ENCODE assay signal across 15 cellular contexts in the genomic region with DNA sequence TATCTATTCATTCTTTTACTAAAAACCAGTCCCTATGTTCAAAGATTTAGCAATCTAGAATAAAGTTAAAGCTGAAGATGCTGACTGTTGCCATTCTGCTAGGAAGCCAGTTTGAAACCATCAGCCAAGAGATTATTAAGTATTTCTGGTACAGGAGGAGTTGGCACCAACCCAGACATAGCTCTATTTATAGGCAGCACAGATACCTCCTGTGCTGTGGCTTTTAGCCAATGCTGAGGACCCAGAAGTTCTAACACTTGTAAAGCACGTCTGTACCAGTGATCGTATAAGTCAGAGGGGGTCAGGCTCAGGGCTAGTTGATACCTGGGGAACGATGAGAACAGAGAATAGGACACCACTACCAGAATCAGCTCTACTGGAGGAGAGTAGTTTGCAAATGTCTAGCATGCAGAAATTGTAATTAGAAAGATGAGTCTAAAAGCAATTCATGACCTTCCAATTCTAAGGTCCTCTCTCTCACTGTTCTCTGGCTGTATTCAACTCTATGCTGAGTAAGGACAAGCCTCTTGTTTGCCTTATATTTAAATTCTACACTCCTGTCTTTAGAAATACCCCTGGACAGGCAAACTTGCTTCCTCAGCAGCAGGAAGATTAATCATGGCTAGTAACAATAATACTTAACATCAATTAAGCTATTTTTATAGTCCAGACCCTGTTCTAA.
DNase-seq lines count a peak whose midpoint lies in the region; ATAC-seq, FAIRE-seq and TF ChIP-seq lines count a peak whose summit lies in the region.
"Had no signal": no experiment of that assay in that cellular context is flagged by ENCODE, and none has a peak within 500 bp of the region (broad histone marks: within the 10 kb centered on the region; RNA-seq: fewer than 3 reads in every experiment).

No MANE protein-coding gene starts in this region.

- H3K23me2 ChIP-seq in H1 (ENCODE audit: low read depth, low read length): no peaks in the 10 kb centered on the region

- H3K14ac ChIP-seq in IMR-90 (replicated peaks; ENCODE audit: low read depth, low read length) (no peak overlapping the region), H1 (ENCODE audit: insufficient read length) (no peak overlapping the region)

- H3K27ac Mint-ChIP-seq in HFFc6: no peak overlapping the region
- H3K27ac Mint-ChIP-seq: activated T-helper 2 cell treated with anti-CD3 and anti-CD28 coated beads, Interferon-gamma antibody, Interleukin-2, Interleukin-4, amounts not matched to agents 10 μg/mL and 5 μg/mL and 100 μg/mL, durations not matched to agents 14 hours and 24 hours and 36 hours had no signal

- peaks cover 4% of the 10 kb centered on the region for H3K27me3 Mint-ChIP-seq in HFFc6 (ENCODE audit: insufficient read depth)

- TF ChIP-seq CTCF in IMR-90 (conservative IDR thresholded peaks at IDR 0.05; ENCODE audit: low read depth, low read length) (no peak), H1 (IDR thresholded peaks at IDR 0.05; ENCODE audit: control extremely low read depth in 1 of 3, insufficient read depth in 1 of 3, low read depth in 1 of 3, low read length in 3 of 3) (no peak), HFFc6 (IDR thresholded peaks at IDR 0.05) (no peak)

- H3K9me3 ChIP-seq in IMR-90 (ENCODE audit: control insufficient read depth, insufficient read depth, low read length): no peaks in the 10 kb centered on the region
- no peaks in the 10 kb centered on the region for H3K9me3 ChIP-seq in H1 (ENCODE audit: insufficient read depth in 2 of 2, low read depth in 1 of 2, low read length in 1 of 2)
- H3K9me3 ChIP-seq: uterus had no signal

- H3K4me1 ChIP-seq in IMR-90 (ENCODE audit: control insufficient read depth, insufficient read depth, low read length) (peaks cover 4% of the 10 kb centered on the region; the same call in 1 of the 2 replicates), H1 (replicated peaks in 1 of 4; ENCODE audit: control insufficient read depth in 3 of 4, insufficient read depth in 4 of 4, low read length in 3 of 4) (no peaks in the 10 kb centered on the region)
- H3K4me1 ChIP-seq: uterus had no signal

- no peak for TF ChIP-seq RAD21 in IMR-90 (IDR thresholded peaks at IDR 0.05; ENCODE audit: low read length)
- TF ChIP-seq RAD21 in H1 (IDR thresholded peaks at IDR 0.05 in 1 of 2, conservative IDR thresholded peaks at IDR 0.05 in 1 of 2; ENCODE audit: low read depth in 2 of 2, low read length in 2 of 2): no peak

- no peak overlapping the region for H3K23ac ChIP-seq in IMR-90 (ENCODE audit: low read depth, low read length)
- H3K23ac ChIP-seq in H1 (ENCODE audit: insufficient read length): no peak overlapping the region

- H3K9ac ChIP-seq in IMR-90 (ENCODE audit: low read depth, low read length) (no peak overlapping the region), H1 (replicated peaks in 1 of 4; ENCODE audit: extremely low read depth in 1 of 4, low read depth in 3 of 4, low read length in 3 of 4) (no peak overlapping the region)

- ATAC-seq in IMR-90 (ENCODE audit: low read depth): no peak
- no peak for ATAC-seq in HG03432 (IDR thresholded peaks at IDR 0.05; ENCODE audit: unreplicated experiment)
- ATAC-seq: activated CD4-positive, CD25-positive, alpha-beta regulatory T cell treated with anti-CD3 and anti-CD28 coated beads, Interleukin-2, amount 50 U/mL, for 24 hours had no signal

- H2AFZ ChIP-seq in IMR-90 (replicated peaks; ENCODE audit: low read length, poor library complexity) (no peak overlapping the region), H1 (ENCODE audit: low read length) (peak overlapping the region; percentile 4; the same call in 1 of the 2 replicates)

- in situ Hi-C loops in IMR-90 (cut with MboI; ENCODE audit: low sequenced_read_pairs): no loop called here

- H3K4me3 Mint-ChIP-seq in HFFc6: no peak overlapping the region

- no peaks in the 10 kb centered on the region for H3K36me3 ChIP-seq in IMR-90 (ENCODE audit: control insufficient read depth, insufficient read depth, low read length)
- H3K36me3 ChIP-seq in H1 (ENCODE audit: control insufficient read depth in 2 of 4, insufficient read depth in 4 of 4, low read length in 3 of 4): no peaks in the 10 kb centered on the region
- H3K36me3 ChIP-seq: uterus had no signal

- H4K20me1 ChIP-seq in IMR-90 (ENCODE audit: insufficient read depth, low read length): no peaks in the 10 kb centered on the region
- no peaks in the 10 kb centered on the region for H4K20me1 ChIP-seq in H1 (replicated peaks in 1 of 2; ENCODE audit: control insufficient read depth in 1 of 2, insufficient read depth in 2 of 2, low read length in 2 of 2)

- H2BK5ac ChIP-seq in IMR-90 (ENCODE audit: low read depth, low read length, poor library complexity, severe bottlenecking) (no peak overlapping the region), H1 (ENCODE audit: low read depth, low read length) (no peak overlapping the region)

- H3K9me3 Mint-ChIP-seq in HFFc6: no peaks in the 10 kb centered on the region
- H3K9me3 Mint-ChIP-seq: activated T-helper 2 cell treated with anti-CD3 and anti-CD28 coated beads, Interferon-gamma antibody, Interleukin-2, Interleukin-4, amounts not matched to agents 10 μg/mL and 5 μg/mL and 100 μg/mL, durations not matched to agents 14 hours and 24 hours and 36 hours had no signal

- H2AK5ac ChIP-seq in IMR-90 (ENCODE audit: low read depth, low read length) (0 out of 2 replicates have a peak overlapping the region, but pooled peaks have one; percentile 1), H1 (ENCODE audit: low read depth, low read length) (no peak overlapping the region)

- no peaks in the 10 kb centered on the region; the same call in 1 of the 2 replicates for H3K9me1 ChIP-seq in IMR-90 (ENCODE audit: insufficient read depth, low read length)

- no peak overlapping the region for H3K4ac ChIP-seq in IMR-90 (ENCODE audit: low read depth, low read length)
- no peak overlapping the region for H3K4ac ChIP-seq in H1 (replicated peaks; ENCODE audit: insufficient read length, low read depth, low read length)

- H2BK120ac ChIP-seq in IMR-90 (ENCODE audit: low read depth, low read length) (no peak overlapping the region), H1 (replicated peaks; ENCODE audit: low read depth, low read length) (no peak overlapping the region)

- H3K18ac ChIP-seq in IMR-90 (ENCODE audit: low read depth, low read length) (peak overlapping the region; percentile 31; the same call in 1 of the 2 replicates), H1 (ENCODE audit: extremely low read depth, low read length) (no peak overlapping the region)

- dilution Hi-C loops in IMR-90 (cut with HindIII; ENCODE audit: low sequenced_read_pairs, unreplicated experiment): no loop called here

- H4K5ac ChIP-seq in IMR-90 (ENCODE audit: low read depth, low read length): no peak overlapping the region; the same call in 1 of the 2 replicates
- H4K5ac ChIP-seq in H1 (ENCODE audit: insufficient read length, low read depth, low read length): no peak overlapping the region

- no peaks in the 10 kb centered on the region for H3K36me3 Mint-ChIP-seq in HFFc6 (ENCODE audit: low read depth)

- H2BK20ac ChIP-seq in IMR-90 (ENCODE audit: low read depth, low read length) (0 out of 2 replicates have a peak overlapping the region, but pooled peaks have one; percentile 67), H1 (ENCODE audit: low read length) (no peak overlapping the region)

- H3K27me3 ChIP-seq in IMR-90 (ENCODE audit: control insufficient read depth, insufficient read depth, low read length) (no peaks in the 10 kb centered on the region), H1 (replicated peaks in 1 of 4; ENCODE audit: control insufficient read depth in 3 of 4, extremely low read depth in 1 of 4, insufficient read depth in 3 of 4, low read length in 3 of 4) (no peaks in the 10 kb centered on the region)
- H3K27me3 ChIP-seq: uterus had no signal

- no peak overlapping the region for H2BK12ac ChIP-seq in H1 (ENCODE audit: low read depth, low read length)

- TF ChIP-seq POLR2A in IMR-90 (IDR thresholded peaks at IDR 0.05; ENCODE audit: low read depth, low read length) (no peak), H1 (IDR thresholded peaks at IDR 0.05; ENCODE audit: control extremely low read depth in 1 of 2, low read depth in 2 of 2, low read length in 2 of 2) (no peak)

- H3K56ac ChIP-seq in IMR-90 (ENCODE audit: extremely low read depth, insufficient read depth, low read length) (no peak overlapping the region), H1 (replicated peaks; ENCODE audit: insufficient read length, low read depth, low read length) (no peak overlapping the region)

- POLR2A ChIA-PET in IMR-90 (lab: Charles Lee; ENCODE audit: unreplicated experiment): no interaction called here
- POLR2A ChIA-PET in H1 (lab: Charles Lee; ENCODE audit: partially characterized antibody): no interaction called here

- peaks cover 28% of the 10 kb centered on the region for H3K4me1 Mint-ChIP-seq in HFFc6 (ENCODE audit: low read depth)

- intact Hi-C loops in IMR-90 (cut with micrococcal nuclease): no loop called here

- no peak overlapping the region for H2BK15ac ChIP-seq in IMR-90 (ENCODE audit: low read depth, low read length)
- no peak overlapping the region for H2BK15ac ChIP-seq in H1 (ENCODE audit: low read length)

- no peaks in the 10 kb centered on the region for H3K79me2 ChIP-seq in H1 (ENCODE audit: control insufficient read depth in 1 of 2, insufficient read depth in 2 of 2, low read length in 2 of 2)

- WGBS in IMR-90 (ENCODE audit: extremely low coverage in 2 of 2, insufficient read length in 1 of 2), 2 experiments: no CpG with 5 or more reads among the region's 3 CpGs
- WGBS in H1 (ENCODE audit: extremely low coverage in 1 of 2, insufficient coverage in 1 of 2, insufficient read length in 1 of 2, insufficient replicate concordance in 2 of 2, low coverage in 1 of 2, low lambda C conversion rate in 2 of 2, missing lambda C conversion rate in 1 of 2), 2 experiments: 85% methylated on average over 3 of the region's 3 CpGs; no CpG with 5 or more reads in 1 of the 2 experiments

- H3K4me3 ChIP-seq in IMR-90 (ENCODE audit: insufficient read depth, low read depth, low read length): no peak overlapping the region
- H3K4me3 ChIP-seq in H1 (ENCODE audit: extremely low read depth in 1 of 4, insufficient read depth in 2 of 4, low read depth in 3 of 4, low read length in 4 of 4): no peak overlapping the region
- H3K4me3 ChIP-seq: uterus had no signal

- H3K79me1 ChIP-seq in IMR-90 (ENCODE audit: low read depth in 1 of 2, low read length in 2 of 2) (no peaks in the 10 kb centered on the region), H1 (ENCODE audit: low read depth, low read length) (no peaks in the 10 kb centered on the region)

- H3K4me2 ChIP-seq in IMR-90 (ENCODE audit: low read depth, low read length) (no peak overlapping the region), H1 (ENCODE audit: insufficient read depth in 1 of 2, low read depth in 2 of 2, low read length in 2 of 2) (no peak overlapping the region)

- CTCF ChIA-PET in IMR-90 (lab: Yijun Ruan, JAX) (no interaction called here), H1 (lab: Charles Lee; ENCODE audit: partially characterized antibody) (interaction anchor here (1.5 kb wide), 1 partner anchor 68 kb away, joined by 3 read pairs; no protein-coding TSS in a partner anchor)

- DNase-seq in IMR-90 (peak; percentile 41), NCI-H524 (lab: John Stamatoyannopoulos, UW) (peak; percentile 40 to 78), H1 (ENCODE audit: low read depth in 1 of 2, low spot score in 2 of 2) (no peak), pons (ENCODE audit: low spot score) (peak; percentile 8), CD1c-positive myeloid dendritic cell (ENCODE audit: extremely low spot score) (no peak), HFFc6 (no peak)
- no peak for DNase-seq in stimulated activated CD4-positive, alpha-beta T cell treated with anti-CD3 and anti-CD28 coated beads, Interleukin-4, amount 100 ng/mL, for 24 hours
- DNase-seq: NCI-H146, retina, SHP77 treated with DMSO at 0.1 percent for 48 hours had no signal

- TF ChIP-seq EP300 in H1 (IDR thresholded peaks at IDR 0.05; ENCODE audit: borderline replicate concordance in 1 of 2, low read depth in 2 of 2, low read length in 2 of 2): no peak

- no peak for FAIRE-seq in H1 (lab: Jason Lieb, UNC)
- FAIRE-seq: GM12892 had no signal

- no TSS peak for BruUV-seq in IMR-90 (replicated peaks; lab: Mats Ljungman, UMichigan)

- H3K27ac ChIP-seq in IMR-90 (ENCODE audit: insufficient read depth, low read length) (no peak overlapping the region), H1 (ENCODE audit: low read depth, low read length) (no peak overlapping the region)
- H3K27ac ChIP-seq: uterus had no signal

- H4K91ac ChIP-seq in IMR-90 (ENCODE audit: insufficient read depth, low read depth, low read length) (no peak overlapping the region), H1 (replicated peaks; ENCODE audit: insufficient read length, low read length) (no peak overlapping the region)

- no peak overlapping the region for H2AK9ac ChIP-seq in IMR-90 (replicated peaks; ENCODE audit: low read depth, low read length, poor library complexity)

- H4K8ac ChIP-seq in IMR-90 (ENCODE audit: low read depth in 2 of 2, low read length in 2 of 2) (no peak overlapping the region), H1 (ENCODE audit: extremely low read depth, insufficient read depth, low read length) (no peak overlapping the region)

Comparison
In these comparisons a context has a peak if more than half of its experiments do, and no peak if none do; other contexts are left out.
1. DNase-seq: peak in IMR-90 (single experiment), NCI-H524 (2 of 2) and pons (single experiment); none in H1 (0 of 2), CD1c-positive myeloid dendritic cell (single experiment), stimulated activated CD4-positive, alpha-beta T cell treated with anti-CD3 and anti-CD28 coated beads, Interleukin-4, amount 100 ng/mL, for 24 hours (single experiment) and HFFc6 (single experiment).